Comparison of ENCODE assay signal across 8 cellular contexts in genomic region chr10:62804384-62805138, GRCh38. TPM values are rescaled to one million over a fixed set of nuclear protein-coding genes. Genes with fewer than 3 reads are reported as not detected.
DNase-seq lines count a peak whose midpoint lies in the region; ATAC-seq and TF ChIP-seq lines count a peak whose summit lies in the region.

Gene ADO (plus strand): TSS chr10:62804720. CDS start chr10:62805060, 340 bp downstream.

- H3K36me3 ChIP-seq in Peyer's patch (no peaks in the 10 kb centered on the region), fibroblast of lung (ENCODE audit: control insufficient read depth, insufficient read depth, low read length) (no peaks in the 10 kb centered on the region)
- no peaks in the 10 kb centered on the region for H3K36me3 ChIP-seq in naive thymus-derived CD4-positive, alpha-beta T cell (ENCODE audit: control insufficient read depth in 2 of 3, insufficient read depth in 3 of 3, low read length in 3 of 3)

- H3K27me3 Mint-ChIP-seq in activated T-helper 2 cell treated with anti-CD3 and anti-CD28 coated beads, Interferon-gamma antibody, Interleukin-2, Interleukin-4, amounts not matched to agents 10 μg/mL and 5 μg/mL and 100 μg/mL, durations not matched to agents 14 hours and 24 hours and 36 hours (ENCODE audit: low read depth), result peaks cover 13% of the 10 kb centered on the region
- H3K27me3 Mint-ChIP-seq in naive thymus-derived CD4-positive, alpha-beta T cell, result peaks cover 0 to 20% (median 0%) of the 10 kb centered on the region in 5 donors
- no peaks in the 10 kb centered on the region for H3K27me3 Mint-ChIP-seq in stimulated activated naive CD8-positive, alpha-beta T cell treated with anti-CD3 and anti-CD28 coated beads, Interleukin-15, amount 100 ng/mL, for 72 hours

- POLR2A ChIA-PET in naive thymus-derived CD4-positive, alpha-beta T cell (lab: Charles Lee), result interaction anchor here (0.7 to 6.2 kb wide), 12 partner anchors 11 to 902 kb away, joined by 3 to 80 read pairs (median 4); partner anchors contain the start of gene EGR2

- no peaks in the 10 kb centered on the region for H4K20me1 ChIP-seq in fibroblast of lung (ENCODE audit: control insufficient read depth, extremely low read depth, insufficient read depth, low read length)

- H3K4me1 Mint-ChIP-seq in activated T-helper 2 cell treated with anti-CD3 and anti-CD28 coated beads, Interferon-gamma antibody, Interleukin-2, Interleukin-4, amounts not matched to agents 10 μg/mL and 5 μg/mL and 100 μg/mL, durations not matched to agents 14 hours and 24 hours and 36 hours (ENCODE audit: low read depth), result peaks cover 33% of the 10 kb centered on the region
- peaks cover 22 to 47% (median 39%) of the 10 kb centered on the region in 7 donors for H3K4me1 Mint-ChIP-seq in naive thymus-derived CD4-positive, alpha-beta T cell
- H3K4me1 Mint-ChIP-seq in stimulated activated naive CD8-positive, alpha-beta T cell treated with anti-CD3 and anti-CD28 coated beads, Interleukin-15, amount 100 ng/mL, for 72 hours, result peaks cover 37% of the 10 kb centered on the region

- H3K27ac Mint-ChIP-seq in activated T-helper 2 cell treated with anti-CD3 and anti-CD28 coated beads, Interferon-gamma antibody, Interleukin-2, Interleukin-4, amounts not matched to agents 10 μg/mL and 5 μg/mL and 100 μg/mL, durations not matched to agents 14 hours and 24 hours and 36 hours, result peak within 1 kb of the TSS; percentile 99
- peak within 1 kb of the TSS; percentile 93 to 100 (median 98) for H3K27ac Mint-ChIP-seq in naive thymus-derived CD4-positive, alpha-beta T cell
- peak within 1 kb of the TSS; percentile 99 for H3K27ac Mint-ChIP-seq in stimulated activated naive CD8-positive, alpha-beta T cell treated with anti-CD3 and anti-CD28 coated beads, Interleukin-15, amount 100 ng/mL, for 72 hours

- H3K4me3 Mint-ChIP-seq in activated T-helper 2 cell treated with anti-CD3 and anti-CD28 coated beads, Interferon-gamma antibody, Interleukin-2, Interleukin-4, amounts not matched to agents 10 μg/mL and 5 μg/mL and 100 μg/mL, durations not matched to agents 14 hours and 24 hours and 36 hours (ENCODE audit: low read depth), result peak within 1 kb of the TSS; percentile 94
- H3K4me3 Mint-ChIP-seq in naive thymus-derived CD4-positive, alpha-beta T cell, result peak within 1 kb of the TSS; percentile 90 to 100 (median 96)
- H3K4me3 Mint-ChIP-seq in stimulated activated naive CD8-positive, alpha-beta T cell treated with anti-CD3 and anti-CD28 coated beads, Interleukin-15, amount 100 ng/mL, for 72 hours, result peak within 1 kb of the TSS; percentile 88 to 94

- peak; percentile 85 for ATAC-seq in GM21717 (IDR thresholded peaks at IDR 0.05; ENCODE audit: unreplicated experiment)
- ATAC-seq in naive thymus-derived CD4-positive, alpha-beta T cell, result peak; percentile 93
- peak; percentile 94 for ATAC-seq in stimulated activated naive CD8-positive, alpha-beta T cell treated with anti-CD3 and anti-CD28 coated beads, Interleukin-15, amount 100 ng/mL, for 72 hours

- H3K9me3 ChIP-seq in Peyer's patch (no peaks in the 10 kb centered on the region), fibroblast of lung (ENCODE audit: control insufficient read depth, insufficient read depth, low read depth, low read length) (no peaks in the 10 kb centered on the region)
- H3K9me3 ChIP-seq in naive thymus-derived CD4-positive, alpha-beta T cell (ENCODE audit: control insufficient read depth in 2 of 3, low read length in 3 of 3), result no peaks in the 10 kb centered on the region

- TF ChIP-seq POLR2A in Peyer's patch (IDR thresholded peaks at IDR 0.05), result peak; percentile 33 to 38

- H3K27me3 ChIP-seq in Peyer's patch, result no peaks in the 10 kb centered on the region
- no peaks in the 10 kb centered on the region for H3K27me3 ChIP-seq in fibroblast of lung (ENCODE audit: control insufficient read depth, insufficient read depth, low read length)
- no peaks in the 10 kb centered on the region for H3K27me3 ChIP-seq in naive thymus-derived CD4-positive, alpha-beta T cell (ENCODE audit: control insufficient read depth in 2 of 2, insufficient read depth in 2 of 2, low read length in 2 of 2)

- CTCF ChIA-PET in naive thymus-derived CD4-positive, alpha-beta T cell (lab: Charles Lee), result interaction anchor here (1.9 kb wide), 1 partner anchor 12 kb away, joined by 11 read pairs; the partner anchor contains the start of gene EGR2

- peak within 1 kb of the TSS; percentile 99 for H2AFZ ChIP-seq in fibroblast of lung (ENCODE audit: low read length)

- H3K9ac ChIP-seq in fibroblast of lung (ENCODE audit: insufficient read depth, low read length), result peak within 1 kb of the TSS; percentile 83

- DNase-seq in DMS79 (lab: John Stamatoyannopoulos, UW), result peak; percentile 64
- DNase-seq in Jurkat, Clone E6-1 (ENCODE audit: low read depth, low spot score), result peak; percentile 72
- peak; percentile 84 to 91 (median 88) for DNase-seq in Peyer's patch
- DNase-seq in activated T-helper 2 cell treated with anti-CD3 and anti-CD28 coated beads, Interferon-gamma antibody, Interleukin-2, Interleukin-4, amounts not matched to agents 10 μg/mL and 5 μg/mL and 100 μg/mL, durations not matched to agents 14 hours and 24 hours and 36 hours (ENCODE audit: low spot score), result peak; percentile 67
- peak; percentile 83 to 91 for DNase-seq in fibroblast of lung (ENCODE audit: low read depth in 2 of 2)
- DNase-seq in naive thymus-derived CD4-positive, alpha-beta T cell, result peak; percentile 69 to 86 (median 80)
- peak; percentile 80 to 86 for DNase-seq in stimulated activated naive CD8-positive, alpha-beta T cell treated with anti-CD3 and anti-CD28 coated beads, Interleukin-15, amount 100 ng/mL, for 72 hours

- TF ChIP-seq CTCF in Peyer's patch (IDR thresholded peaks at IDR 0.05), result peak in 1 of 6 experiments; percentile 12
- no peak for TF ChIP-seq CTCF in fibroblast of lung (conservative IDR thresholded peaks at IDR 0.05 in 1 of 2, IDR thresholded peaks at IDR 0.05 in 1 of 2; ENCODE audit: low read depth in 1 of 2, low read length in 2 of 2)

- H3K9me3 Mint-ChIP-seq in activated T-helper 2 cell treated with anti-CD3 and anti-CD28 coated beads, Interferon-gamma antibody, Interleukin-2, Interleukin-4, amounts not matched to agents 10 μg/mL and 5 μg/mL and 100 μg/mL, durations not matched to agents 14 hours and 24 hours and 36 hours, result no peaks in the 10 kb centered on the region
- peaks cover 0 to 6% (median 0%) of the 10 kb centered on the region in 11 donors for H3K9me3 Mint-ChIP-seq in naive thymus-derived CD4-positive, alpha-beta T cell
- no peaks in the 10 kb centered on the region for H3K9me3 Mint-ChIP-seq in stimulated activated naive CD8-positive, alpha-beta T cell treated with anti-CD3 and anti-CD28 coated beads, Interleukin-15, amount 100 ng/mL, for 72 hours

- H3K4me1 ChIP-seq in Peyer's patch, result peaks cover 0 to 22% (median 3%) of the 10 kb centered on the region in 4 donors
- H3K4me1 ChIP-seq in fibroblast of lung (ENCODE audit: control insufficient read depth, extremely low read depth, insufficient read depth, low read length), result peaks cover 6% of the 10 kb centered on the region
- H3K4me1 ChIP-seq in naive thymus-derived CD4-positive, alpha-beta T cell (ENCODE audit: control insufficient read depth in 2 of 2, insufficient read depth in 2 of 2, low read length in 2 of 2), result peaks cover 15 to 19% of the 10 kb centered on the region in 2 donors

- H3K27ac ChIP-seq in Peyer's patch (peak within 1 kb of the TSS; percentile 84 to 95 (median 92)), fibroblast of lung (ENCODE audit: insufficient read depth, low read length) (peak within 1 kb of the TSS; percentile 96)
- H3K27ac ChIP-seq in naive thymus-derived CD4-positive, alpha-beta T cell (ENCODE audit: low read depth, low read length), result peak within 1 kb of the TSS; percentile 86

- peak within 1 kb of the TSS; percentile 83 for H3K4me3 ChIP-seq in Jurkat, Clone E6-1 (ENCODE audit: low read length)
- H3K4me3 ChIP-seq in Peyer's patch (peak within 1 kb of the TSS; percentile 82 to 96 (median 92)), fibroblast of lung (replicated peaks in 1 of 4; ENCODE audit: control extremely low read depth in 1 of 4, insufficient read depth in 1 of 4, low read depth in 3 of 4, low read length in 4 of 4) (peak within 1 kb of the TSS; percentile 77 to 96 (median 86))
- H3K4me3 ChIP-seq in naive thymus-derived CD4-positive, alpha-beta T cell (ENCODE audit: low read length), result peak within 1 kb of the TSS; percentile 66

- peaks cover 47% of the 10 kb centered on the region for H3K36me3 Mint-ChIP-seq in activated T-helper 2 cell treated with anti-CD3 and anti-CD28 coated beads, Interferon-gamma antibody, Interleukin-2, Interleukin-4, amounts not matched to agents 10 μg/mL and 5 μg/mL and 100 μg/mL, durations not matched to agents 14 hours and 24 hours and 36 hours (ENCODE audit: low read depth)
- H3K36me3 Mint-ChIP-seq in naive thymus-derived CD4-positive, alpha-beta T cell, result peaks cover 0 to 19% (median 9%) of the 10 kb centered on the region in 5 donors

- peaks cover 23% of the 10 kb centered on the region for H3K79me2 ChIP-seq in fibroblast of lung (ENCODE audit: control insufficient read depth, insufficient read depth, low read length)

- intact Hi-C loops in activated T-helper 2 cell treated with anti-CD3 and anti-CD28 coated beads, Interferon-gamma antibody, Interleukin-2, Interleukin-4, amounts not matched to agents 10 μg/mL and 5 μg/mL and 100 μg/mL, durations not matched to agents 14 hours and 24 hours and 36 hours (cut with micrococcal nuclease), result loop anchor here (1.0 kb wide), 1 partner anchor 25 kb away; no protein-coding TSS in a partner anchor
- intact Hi-C loops in naive thymus-derived CD4-positive, alpha-beta T cell (cut with micrococcal nuclease), result loop anchor here (1.0 to 5.0 kb wide), 10 partner anchors 12 to 902 kb away; partner anchors contain the start of genes EGR2 (in 2 of the 2), NRBF2 (in 2 of the 2) and ARID5B (in 1 of the 2)

- peak within 1 kb of the TSS; percentile 96 for H3K4me2 ChIP-seq in fibroblast of lung (ENCODE audit: extremely low read depth, insufficient read depth, low read length)

RNA-seq across cellular contexts. Expression of gene ADO, which starts in this region (rescaled TPM):
- 12.7 TPM for polyA plus RNA-seq in Jurkat, Clone E6-1 (2012; ENCODE audit: insufficient read depth, insufficient read length)
- total RNA-seq in Peyer's patch (10 to 100 TPM in 2 of 4 donors, 1 to 10 TPM in 2; 8.3 to 15.4 (median 12.0) TPM), fibroblast of lung (20.6 and 23.9 TPM in 2 replicates)
- total RNA-seq in activated T-helper 2 cell treated with anti-CD3 and anti-CD28 coated beads, Interferon-gamma antibody, Interleukin-2, Interleukin-4, amounts not matched to agents 10 μg/mL and 5 μg/mL and 100 μg/mL, durations not matched to agents 14 hours and 24 hours and 36 hours, result 34.1 and 35.1 TPM in 2 replicates
- polyA plus RNA-seq in fibroblast of lung, result 12.5 and 13.2 TPM in 2 replicates
- 10.9 and 11.1 TPM in 2 replicates for polyA plus RNA-seq in fibroblast of lung (2012)
- polyA minus RNA-seq in fibroblast of lung (ENCODE audit: low replicate concordance), result 5.0 and 5.4 TPM in 2 replicates
- total RNA-seq in naive thymus-derived CD4-positive, alpha-beta T cell, result 10 to 100 TPM in 4 of 5 experiments, 1 to 10 TPM in 1; 9.8 to 21.3 (median 15.6) TPM
- polyA plus RNA-seq in naive thymus-derived CD4-positive, alpha-beta T cell, result 1 to 10 TPM; 2.0 to 2.3 TPM

Comparison
In these comparisons a context has a peak if more than half of its experiments do, and no peak if none do; other contexts are left out.
1. Peak in every context shown above with its lines: DNase-seq, ATAC-seq, H3K4me3 ChIP-seq and H3K27ac ChIP-seq.